Comparison of ENCODE assay signal across 9 cellular contexts in the genomic region with DNA sequence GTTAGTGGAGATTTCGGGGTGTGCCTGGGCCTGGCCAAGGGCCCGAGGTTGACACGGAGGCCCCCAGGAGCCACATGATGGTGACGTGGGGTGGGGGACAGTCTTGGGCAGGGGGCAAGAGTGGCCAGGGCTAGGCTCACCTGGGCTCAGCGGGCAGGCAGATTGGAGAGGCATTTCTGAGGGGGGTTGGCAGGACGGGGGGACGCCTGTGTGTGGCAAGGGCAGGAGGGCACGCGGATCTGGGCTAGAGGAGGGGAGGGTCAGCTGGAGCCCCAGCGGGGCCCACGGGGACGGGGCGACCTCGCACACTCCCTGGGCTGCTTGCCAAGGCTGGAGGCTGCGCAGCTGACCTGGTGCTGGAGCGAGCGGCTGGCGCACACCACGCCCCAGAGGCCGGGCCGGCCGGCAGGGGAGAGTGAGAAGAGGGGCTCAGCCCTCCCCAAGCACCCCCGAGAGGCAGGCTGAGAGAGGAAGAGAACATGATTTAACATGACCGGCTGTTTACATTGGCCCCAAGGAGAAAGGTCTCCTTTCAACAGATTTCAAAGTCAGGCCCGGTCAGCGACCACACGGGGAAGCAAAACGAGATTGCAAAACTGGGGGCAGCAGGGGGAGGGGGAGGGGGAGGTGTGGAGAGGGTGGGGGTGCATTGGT.
A peak's percentile ranks its signal among the peaks of the same experiment; 100 is the strongest.
DNase-seq lines count a peak whose midpoint lies in the region; ATAC-seq and TF ChIP-seq lines count a peak whose summit lies in the region.
"Had no signal": no experiment of that assay in that cellular context is flagged by ENCODE, and none has a peak within 500 bp of the region (broad histone marks: within the 10 kb centered on the region; RNA-seq: fewer than 3 reads in every experiment).

No MANE protein-coding gene starts in this region.

- no peak for TF ChIP-seq CTCF in cardiac fibroblast (IDR thresholded peaks at IDR 0.05; ENCODE audit: low read depth, low read length)

- H3K27me3 Mint-ChIP-seq in stimulated activated memory B cell treated with anti-CD40 and anti-IgM and Interleukin-4, amounts not matched to agents 10 μg/mL and 1 μg/mL and 100 μg/mL, for 72 hours, result peaks cover 55% of the 10 kb centered on the region

- H3K4me3 Mint-ChIP-seq in stimulated activated memory B cell treated with anti-CD40 and anti-IgM and Interleukin-4, amounts not matched to agents 10 μg/mL and 1 μg/mL and 100 μg/mL, for 72 hours, result no peak overlapping the region

- no peak for ATAC-seq in stimulated activated memory B cell treated with anti-CD40 and anti-IgM and Interleukin-4, amounts not matched to agents 10 μg/mL and 1 μg/mL and 100 μg/mL, for 72 hours

- H3K36me3 Mint-ChIP-seq in stimulated activated memory B cell treated with anti-CD40 and anti-IgM and Interleukin-4, amounts not matched to agents 10 μg/mL and 1 μg/mL and 100 μg/mL, for 72 hours, result no peaks in the 10 kb centered on the region

- H3K9me3 Mint-ChIP-seq in stimulated activated memory B cell treated with anti-CD40 and anti-IgM and Interleukin-4, amounts not matched to agents 10 μg/mL and 1 μg/mL and 100 μg/mL, for 72 hours, result no peaks in the 10 kb centered on the region

- peak; percentile 11 for DNase-seq in NCI-H146 (lab: John Stamatoyannopoulos, UW)
- DNase-seq in NCI-H146 treated with DMSO at 0.1 percent for 48 hours (lab: John Stamatoyannopoulos, UW; ENCODE audit: unreplicated experiment), result no peak
- DNase-seq in cardiac fibroblast (ENCODE audit: low read depth in 2 of 2), result peak; percentile 49 to 80
- DNase-seq in left kidney (ENCODE audit: low read depth, low spot score), result peak; percentile 94
- DNase-seq in stromal cell of bone marrow (ENCODE audit: low read depth), result peak; percentile 59
- DNase-seq in ecto neural progenitor cell (ENCODE audit: low spot score), result no peak
- no peak for DNase-seq in germinal center (ENCODE audit: low spot score)
- DNase-seq: NCI-H2171 had no signal

- H3K27ac Mint-ChIP-seq in stimulated activated memory B cell treated with anti-CD40 and anti-IgM and Interleukin-4, amounts not matched to agents 10 μg/mL and 1 μg/mL and 100 μg/mL, for 72 hours, result no peak overlapping the region

- no peak overlapping the region for H3K4me3 ChIP-seq in cardiac fibroblast (replicated peaks in 1 of 2; ENCODE audit: low read depth in 2 of 2, low read length in 2 of 2)

- H3K4me1 Mint-ChIP-seq in stimulated activated memory B cell treated with anti-CD40 and anti-IgM and Interleukin-4, amounts not matched to agents 10 μg/mL and 1 μg/mL and 100 μg/mL, for 72 hours, result no peaks in the 10 kb centered on the region

Comparison
In these comparisons a context has a peak if more than half of its experiments do, and no peak if none do; other contexts are left out.
1. DNase-seq: peak in NCI-H146 (single experiment), cardiac fibroblast (2 of 2), left kidney (single experiment) and stromal cell of bone marrow (single experiment); none in NCI-H146 treated with DMSO at 0.1 percent for 48 hours (single experiment), ecto neural progenitor cell (single experiment) and germinal center (single experiment).